In genomic region chr3:155080692-155081091, GRCh38 we compare ENCODE assay signal across 8 cellular contexts. TPM values are rescaled to one million over a fixed set of nuclear protein-coding genes. Genes with fewer than 3 reads are reported as not detected.
A peak's percentile ranks its signal among the peaks of the same experiment; 100 is the strongest.
DNase-seq lines count a peak whose midpoint lies in the region; ATAC-seq, FAIRE-seq and TF ChIP-seq lines count a peak whose summit lies in the region.

No MANE protein-coding gene starts in this region.

- peaks cover 0 to 13% of the 10 kb centered on the region in 2 donors for H3K4me1 ChIP-seq in ascending aorta
- H3K4me1 ChIP-seq in keratinocyte (ENCODE audit: control insufficient read depth, extremely low read depth, insufficient read depth, low read length) = peaks cover 5% of the 10 kb centered on the region
- peaks cover 8 to 26% (median 21%) of the 10 kb centered on the region in 4 donors for H3K4me1 ChIP-seq in stomach
- H3K4me1 ChIP-seq in transverse colon = peaks cover 0 to 22% (median 19%) of the 10 kb centered on the region in 4 donors

- H3K9me3 Mint-ChIP-seq in activated CD8-positive, alpha-beta T cell treated with anti-CD3 and anti-CD28 coated beads for 36 hours = peaks cover 3% of the 10 kb centered on the region
- no peaks in the 10 kb centered on the region for H3K9me3 Mint-ChIP-seq in activated CD8-positive, alpha-beta T cell treated with anti-CD3 and anti-CD28 coated beads, Interleukin-2, amount 10 ng/mL, durations not matched to agents 7 days and 5 days (ENCODE audit: insufficient read depth)
- H3K9me3 Mint-ChIP-seq in CD14-positive monocyte = peaks cover 0 to 9% (median 4%) of the 10 kb centered on the region in 7 donors

- H3K27ac ChIP-seq in ascending aorta (no peak overlapping the region), keratinocyte (ENCODE audit: control insufficient read depth, insufficient read depth, low read length) (no peak overlapping the region), stomach (no peak overlapping the region), transverse colon (no peak overlapping the region)

- H3K9me3 ChIP-seq in ascending aorta (peaks cover 0 to under 1% of the 10 kb centered on the region in 2 donors), keratinocyte (ENCODE audit: control insufficient read depth, low read depth, low read length) (no peaks in the 10 kb centered on the region), stomach (peaks cover 0 to 3% (median under 1%) of the 10 kb centered on the region in 4 donors), transverse colon (no peaks in the 10 kb centered on the region)

- H4K20me1 ChIP-seq in keratinocyte (ENCODE audit: control insufficient read depth, extremely low read depth, insufficient read depth, low read length) = no peaks in the 10 kb centered on the region

- peak overlapping the region; percentile 54 for H3K4me3 Mint-ChIP-seq in activated CD8-positive, alpha-beta T cell treated with anti-CD3 and anti-CD28 coated beads for 36 hours
- H3K4me3 Mint-ChIP-seq in activated CD8-positive, alpha-beta T cell treated with anti-CD3 and anti-CD28 coated beads, Interleukin-2, amount 10 ng/mL, durations not matched to agents 7 days and 5 days = no peak overlapping the region
- peak overlapping the region in 1 of 2 donors; percentile 94 for H3K4me3 Mint-ChIP-seq in CD14-positive monocyte

- TF ChIP-seq POLR2A in stomach (IDR thresholded peaks at IDR 0.05) = no peak
- no peak for TF ChIP-seq POLR2A in transverse colon (IDR thresholded peaks at IDR 0.05)

- peaks cover 42% of the 10 kb centered on the region for H3K27me3 Mint-ChIP-seq in activated CD8-positive, alpha-beta T cell treated with anti-CD3 and anti-CD28 coated beads for 36 hours
- H3K27me3 Mint-ChIP-seq in activated CD8-positive, alpha-beta T cell treated with anti-CD3 and anti-CD28 coated beads, Interleukin-2, amount 10 ng/mL, durations not matched to agents 7 days and 5 days (ENCODE audit: low read depth) = peaks cover 42% of the 10 kb centered on the region
- peaks cover 32 to 49% (median 45%) of the 10 kb centered on the region in 3 donors for H3K27me3 Mint-ChIP-seq in CD14-positive monocyte (ENCODE audit: low read depth in 3 of 3)

- peak overlapping the region; percentile 76 for H3K4me2 ChIP-seq in keratinocyte (ENCODE audit: control insufficient read depth, extremely low read depth, insufficient read depth, low read depth, low read length)

- H3K9me1 ChIP-seq in keratinocyte (ENCODE audit: control insufficient read depth, extremely low read depth, insufficient read depth, low read length) = no peaks in the 10 kb centered on the region

- no peaks in the 10 kb centered on the region for H3K36me3 Mint-ChIP-seq in activated CD8-positive, alpha-beta T cell treated with anti-CD3 and anti-CD28 coated beads for 36 hours (ENCODE audit: low read depth)
- H3K36me3 Mint-ChIP-seq in activated CD8-positive, alpha-beta T cell treated with anti-CD3 and anti-CD28 coated beads, Interleukin-2, amount 10 ng/mL, durations not matched to agents 7 days and 5 days (ENCODE audit: low read depth) = no peaks in the 10 kb centered on the region
- H3K36me3 Mint-ChIP-seq in CD14-positive monocyte = peaks cover 0 to 2% of the 10 kb centered on the region in 2 donors

- H3K4me3 ChIP-seq in ascending aorta (peak overlapping the region; percentile 62 to 69), keratinocyte (ENCODE audit: control insufficient read depth in 2 of 3, extremely low read depth in 1 of 3, insufficient read depth in 2 of 3, low read depth in 1 of 3, low read length in 3 of 3) (peak overlapping the region in 2 of 3 experiments; percentile 67 to 71), stomach (peak overlapping the region; percentile 44 to 79 (median 62)), transverse colon (peak overlapping the region in 2 of 4 donors; percentile 30 to 55)

- FAIRE-seq in keratinocyte (lab: Jason Lieb, UNC) = no peak
- no peak for FAIRE-seq in HTR-8/SVneo (lab: Jason Lieb, UNC)

- H2AFZ ChIP-seq in keratinocyte (ENCODE audit: control insufficient read depth, low read length) = no peak overlapping the region

- H3K36me3 ChIP-seq in ascending aorta (no peaks in the 10 kb centered on the region), keratinocyte (ENCODE audit: control insufficient read depth in 2 of 2, extremely low read depth in 1 of 2, insufficient read depth in 2 of 2, low read length in 2 of 2) (no peaks in the 10 kb centered on the region), stomach (no peaks in the 10 kb centered on the region), transverse colon (no peaks in the 10 kb centered on the region)

- DNase-seq in activated CD8-positive, alpha-beta T cell treated with anti-CD3 and anti-CD28 coated beads for 36 hours = no peak
- DNase-seq in activated CD8-positive, alpha-beta T cell treated with anti-CD3 and anti-CD28 coated beads, Interleukin-2, amount 10 ng/mL, durations not matched to agents 7 days and 5 days = no peak
- DNase-seq in ascending aorta (ENCODE audit: low spot score in 2 of 2) (no peak), keratinocyte (ENCODE audit: low read depth, low spot score) (no peak), stomach (no peak), transverse colon (no peak), HTR-8/SVneo (ENCODE audit: insufficient read length, low spot score) (no peak), CD14-positive monocyte (ENCODE audit: low spot score) (no peak)

- dilution Hi-C loops in keratinocyte (cut with MboI; ENCODE audit: extremely low pct_ligation_motif_present, low sequenced_read_pairs) = no loop called here

- intact Hi-C loops in activated CD8-positive, alpha-beta T cell treated with anti-CD3 and anti-CD28 coated beads for 36 hours (cut with micrococcal nuclease) = no loop called here
- intact Hi-C loops in ascending aorta (cut with DNase I) (no loop called here), stomach (cut with DNase I; ENCODE audit: low total_unique reads) (no loop called here), transverse colon (cut with DNase I; ENCODE audit: low total_unique reads) (no loop called here), CD14-positive monocyte (cut with micrococcal nuclease) (no loop called here)

- no peak overlapping the region for H3K9ac ChIP-seq in keratinocyte (ENCODE audit: control insufficient read depth, extremely low read depth, insufficient read depth, low read length)

- no peak for TF ChIP-seq EP300 in stomach (IDR thresholded peaks at IDR 0.05)
- TF ChIP-seq EP300 in transverse colon (IDR thresholded peaks at IDR 0.05; ENCODE audit: low read depth) = no peak

- POLR2A ChIA-PET in activated CD8-positive, alpha-beta T cell treated with anti-CD3 and anti-CD28 coated beads for 36 hours (lab: Charles Lee) = no interaction called here
- POLR2A ChIA-PET in activated CD8-positive, alpha-beta T cell treated with anti-CD3 and anti-CD28 coated beads, Interleukin-2, amount 10 ng/mL, durations not matched to agents 7 days and 5 days (lab: Charles Lee) = no interaction called here

- ATAC-seq in activated CD8-positive, alpha-beta T cell treated with anti-CD3 and anti-CD28 coated beads for 36 hours = no peak
- ATAC-seq in activated CD8-positive, alpha-beta T cell treated with anti-CD3 and anti-CD28 coated beads, Interleukin-2, amount 10 ng/mL, durations not matched to agents 7 days and 5 days = no peak

- CTCF ChIA-PET in activated CD8-positive, alpha-beta T cell treated with anti-CD3 and anti-CD28 coated beads for 36 hours (lab: Charles Lee) = no interaction called here
- CTCF ChIA-PET in activated CD8-positive, alpha-beta T cell treated with anti-CD3 and anti-CD28 coated beads, Interleukin-2, amount 10 ng/mL, durations not matched to agents 7 days and 5 days (lab: Charles Lee) = no interaction called here

- in situ Hi-C loops in transverse colon (cut with MboI; ENCODE audit: low pct_ligation_motif_present in 1 of 4, low pct_unique_long_range_greater_than_20kb in 1 of 4, low sequenced_read_pairs in 3 of 4) = no loop called here

- peaks cover 11% of the 10 kb centered on the region for H3K4me1 Mint-ChIP-seq in activated CD8-positive, alpha-beta T cell treated with anti-CD3 and anti-CD28 coated beads for 36 hours (ENCODE audit: low read depth)
- peaks cover 8% of the 10 kb centered on the region for H3K4me1 Mint-ChIP-seq in activated CD8-positive, alpha-beta T cell treated with anti-CD3 and anti-CD28 coated beads, Interleukin-2, amount 10 ng/mL, durations not matched to agents 7 days and 5 days (ENCODE audit: low read depth)
- peaks cover 20% of the 10 kb centered on the region for H3K4me1 Mint-ChIP-seq in CD14-positive monocyte

- no peaks in the 10 kb centered on the region for H3K79me2 ChIP-seq in keratinocyte (ENCODE audit: control insufficient read depth, insufficient read depth, low read length)

- H3K27me3 ChIP-seq in ascending aorta = no peaks in the 10 kb centered on the region
- H3K27me3 ChIP-seq in keratinocyte (ENCODE audit: control insufficient read depth, extremely low read depth, insufficient read depth, low read length) = peaks cover 30% of the 10 kb centered on the region
- peaks cover 0 to 46% (median 15%) of the 10 kb centered on the region in 3 donors for H3K27me3 ChIP-seq in stomach
- peaks cover 61% of the 10 kb centered on the region for H3K27me3 ChIP-seq in transverse colon

- TF ChIP-seq CTCF in activated CD8-positive, alpha-beta T cell treated with anti-CD3 and anti-CD28 coated beads for 36 hours (IDR thresholded peaks at IDR 0.05) = no peak
- TF ChIP-seq CTCF in ascending aorta (IDR thresholded peaks at IDR 0.05) (no peak), keratinocyte (optimal IDR thresholded peaks at IDR 0.05 in 1 of 3, IDR thresholded peaks at IDR 0.05 in 1 of 3, conservative IDR thresholded peaks at IDR 0.05 in 1 of 3; ENCODE audit: extremely low read depth in 1 of 3, insufficient read depth in 2 of 3, low read length in 3 of 3) (no peak), stomach (IDR thresholded peaks at IDR 0.05) (no peak), transverse colon (IDR thresholded peaks at IDR 0.05) (no peak), CD14-positive monocyte (IDR thresholded peaks at IDR 0.05) (no peak)

- H3K27ac Mint-ChIP-seq in activated CD8-positive, alpha-beta T cell treated with anti-CD3 and anti-CD28 coated beads for 36 hours = no peak overlapping the region
- no peak overlapping the region for H3K27ac Mint-ChIP-seq in activated CD8-positive, alpha-beta T cell treated with anti-CD3 and anti-CD28 coated beads, Interleukin-2, amount 10 ng/mL, durations not matched to agents 7 days and 5 days
- H3K27ac Mint-ChIP-seq in CD14-positive monocyte = no peak overlapping the region

- WGBS in stomach, 5 donors = 27 to 41% (median 29%) methylated on average over 8 of the region's 8 CpGs
- WGBS in transverse colon (ENCODE audit: low coverage in 1 of 2), 2 donors = 34 to 50% methylated on average over 8 of the region's 8 CpGs

RNA-seq across cellular contexts. Expression of gene MME, which starts 0.6 kb away (rescaled TPM):
- not detected for total RNA-seq in activated CD8-positive, alpha-beta T cell treated with anti-CD3 and anti-CD28 coated beads for 36 hours
- not detected for total RNA-seq in activated CD8-positive, alpha-beta T cell treated with anti-CD3 and anti-CD28 coated beads, Interleukin-2, amount 10 ng/mL, durations not matched to agents 7 days and 5 days
- 1.5 TPM for total RNA-seq in ascending aorta
- polyA plus RNA-seq in keratinocyte = 1.1 to 10.8 TPM (median 2.0 TPM) in 3 replicates
- polyA plus RNA-seq in keratinocyte (2011; ENCODE audit: low read depth) = 16.4 TPM
- 2.5 and 2.8 TPM in 2 replicates for polyA plus RNA-seq in keratinocyte (2011; cell fraction: cytosol; rRNA removed)
- 4.2 and 4.3 TPM in 2 replicates for polyA plus RNA-seq in keratinocyte (2011; cell fraction: nucleus; rRNA removed)
- polyA plus RNA-seq in keratinocyte (2012; ENCODE audit: low replicate concordance) = 0.71 and 16.4 TPM in 2 replicates
- polyA minus RNA-seq in keratinocyte = 0.95 to 24.3 TPM (median 5.3 TPM) in 3 replicates
- polyA minus RNA-seq in keratinocyte (2011; cell fraction: cytosol; rRNA and poly(A)+ RNA removed) = 4.4 TPM
- 4.9 and 14.3 TPM in 2 replicates for polyA minus RNA-seq in keratinocyte (2011; cell fraction: nucleus; rRNA and poly(A)+ RNA removed)
- 10 to 100 TPM in 2 of 5 donors, 1 to 10 TPM in 1, under 1 TPM in 1, not detected in 1; under 0.01 to 49.4 (median 9.3) TPM for total RNA-seq in stomach
- polyA plus RNA-seq in stomach = 1 to 10 TPM in 2 of 3 donors, under 1 TPM in 1; 0.76 to 4.5 (median 1.3) TPM
- total RNA-seq in transverse colon = 1 to 10 TPM in 1 of 4 donors, under 1 TPM in 2, not detected in 1; 0.82 to 1.1 (median 0.95) TPM
- polyA plus RNA-seq in CD14-positive monocyte = 1 to 10 TPM in 1 of 2 donors, under 1 TPM in 1; 0.73 to 1.0 TPM
